Comparison of ENCODE assay signal across 1 cellular context in genomic region chr5:130981663-130982062, GRCh38.
TF ChIP-seq lines count a peak whose summit lies in the region.

No MANE protein-coding gene starts in this region.

TF ChIP-seq in H1, 55 proteins besides CTCF, POLR2A, EP300 and RAD21 (continued from another document):
- TF ChIP-seq ZNF274 (IDR thresholded peaks at IDR 0.05; ENCODE audit: borderline replicate concordance, extremely low read depth, low read length) (no peak), FOSL1 (IDR thresholded peaks at IDR 0.05; ENCODE audit: insufficient read depth, low read depth, low read length) (no peak), CEBPB (IDR thresholded peaks at IDR 0.05; ENCODE audit: low read depth, low read length) (no peak), ATF3 (IDR thresholded peaks at IDR 0.05; ENCODE audit: insufficient read depth, low read depth, low read length) (no peak), EZH2 (IDR thresholded peaks at IDR 0.05; ENCODE audit: low read depth, low read length, severe bottlenecking) (no peak), POU5F1 (IDR thresholded peaks at IDR 0.05; ENCODE audit: low read depth, low read length) (no peak), GABPA (IDR thresholded peaks at IDR 0.05; ENCODE audit: borderline replicate concordance, insufficient read depth, low read length) (no peak), MAFK (IDR thresholded peaks at IDR 0.05; ENCODE audit: low read depth, low read length) (no peak), JUND (IDR thresholded peaks at IDR 0.05; ENCODE audit: low read length) (no peak), YY1 (IDR thresholded peaks at IDR 0.05; ENCODE audit: low read depth, low read length) (no peak)
- TF ChIP-seq, protein P1, sequence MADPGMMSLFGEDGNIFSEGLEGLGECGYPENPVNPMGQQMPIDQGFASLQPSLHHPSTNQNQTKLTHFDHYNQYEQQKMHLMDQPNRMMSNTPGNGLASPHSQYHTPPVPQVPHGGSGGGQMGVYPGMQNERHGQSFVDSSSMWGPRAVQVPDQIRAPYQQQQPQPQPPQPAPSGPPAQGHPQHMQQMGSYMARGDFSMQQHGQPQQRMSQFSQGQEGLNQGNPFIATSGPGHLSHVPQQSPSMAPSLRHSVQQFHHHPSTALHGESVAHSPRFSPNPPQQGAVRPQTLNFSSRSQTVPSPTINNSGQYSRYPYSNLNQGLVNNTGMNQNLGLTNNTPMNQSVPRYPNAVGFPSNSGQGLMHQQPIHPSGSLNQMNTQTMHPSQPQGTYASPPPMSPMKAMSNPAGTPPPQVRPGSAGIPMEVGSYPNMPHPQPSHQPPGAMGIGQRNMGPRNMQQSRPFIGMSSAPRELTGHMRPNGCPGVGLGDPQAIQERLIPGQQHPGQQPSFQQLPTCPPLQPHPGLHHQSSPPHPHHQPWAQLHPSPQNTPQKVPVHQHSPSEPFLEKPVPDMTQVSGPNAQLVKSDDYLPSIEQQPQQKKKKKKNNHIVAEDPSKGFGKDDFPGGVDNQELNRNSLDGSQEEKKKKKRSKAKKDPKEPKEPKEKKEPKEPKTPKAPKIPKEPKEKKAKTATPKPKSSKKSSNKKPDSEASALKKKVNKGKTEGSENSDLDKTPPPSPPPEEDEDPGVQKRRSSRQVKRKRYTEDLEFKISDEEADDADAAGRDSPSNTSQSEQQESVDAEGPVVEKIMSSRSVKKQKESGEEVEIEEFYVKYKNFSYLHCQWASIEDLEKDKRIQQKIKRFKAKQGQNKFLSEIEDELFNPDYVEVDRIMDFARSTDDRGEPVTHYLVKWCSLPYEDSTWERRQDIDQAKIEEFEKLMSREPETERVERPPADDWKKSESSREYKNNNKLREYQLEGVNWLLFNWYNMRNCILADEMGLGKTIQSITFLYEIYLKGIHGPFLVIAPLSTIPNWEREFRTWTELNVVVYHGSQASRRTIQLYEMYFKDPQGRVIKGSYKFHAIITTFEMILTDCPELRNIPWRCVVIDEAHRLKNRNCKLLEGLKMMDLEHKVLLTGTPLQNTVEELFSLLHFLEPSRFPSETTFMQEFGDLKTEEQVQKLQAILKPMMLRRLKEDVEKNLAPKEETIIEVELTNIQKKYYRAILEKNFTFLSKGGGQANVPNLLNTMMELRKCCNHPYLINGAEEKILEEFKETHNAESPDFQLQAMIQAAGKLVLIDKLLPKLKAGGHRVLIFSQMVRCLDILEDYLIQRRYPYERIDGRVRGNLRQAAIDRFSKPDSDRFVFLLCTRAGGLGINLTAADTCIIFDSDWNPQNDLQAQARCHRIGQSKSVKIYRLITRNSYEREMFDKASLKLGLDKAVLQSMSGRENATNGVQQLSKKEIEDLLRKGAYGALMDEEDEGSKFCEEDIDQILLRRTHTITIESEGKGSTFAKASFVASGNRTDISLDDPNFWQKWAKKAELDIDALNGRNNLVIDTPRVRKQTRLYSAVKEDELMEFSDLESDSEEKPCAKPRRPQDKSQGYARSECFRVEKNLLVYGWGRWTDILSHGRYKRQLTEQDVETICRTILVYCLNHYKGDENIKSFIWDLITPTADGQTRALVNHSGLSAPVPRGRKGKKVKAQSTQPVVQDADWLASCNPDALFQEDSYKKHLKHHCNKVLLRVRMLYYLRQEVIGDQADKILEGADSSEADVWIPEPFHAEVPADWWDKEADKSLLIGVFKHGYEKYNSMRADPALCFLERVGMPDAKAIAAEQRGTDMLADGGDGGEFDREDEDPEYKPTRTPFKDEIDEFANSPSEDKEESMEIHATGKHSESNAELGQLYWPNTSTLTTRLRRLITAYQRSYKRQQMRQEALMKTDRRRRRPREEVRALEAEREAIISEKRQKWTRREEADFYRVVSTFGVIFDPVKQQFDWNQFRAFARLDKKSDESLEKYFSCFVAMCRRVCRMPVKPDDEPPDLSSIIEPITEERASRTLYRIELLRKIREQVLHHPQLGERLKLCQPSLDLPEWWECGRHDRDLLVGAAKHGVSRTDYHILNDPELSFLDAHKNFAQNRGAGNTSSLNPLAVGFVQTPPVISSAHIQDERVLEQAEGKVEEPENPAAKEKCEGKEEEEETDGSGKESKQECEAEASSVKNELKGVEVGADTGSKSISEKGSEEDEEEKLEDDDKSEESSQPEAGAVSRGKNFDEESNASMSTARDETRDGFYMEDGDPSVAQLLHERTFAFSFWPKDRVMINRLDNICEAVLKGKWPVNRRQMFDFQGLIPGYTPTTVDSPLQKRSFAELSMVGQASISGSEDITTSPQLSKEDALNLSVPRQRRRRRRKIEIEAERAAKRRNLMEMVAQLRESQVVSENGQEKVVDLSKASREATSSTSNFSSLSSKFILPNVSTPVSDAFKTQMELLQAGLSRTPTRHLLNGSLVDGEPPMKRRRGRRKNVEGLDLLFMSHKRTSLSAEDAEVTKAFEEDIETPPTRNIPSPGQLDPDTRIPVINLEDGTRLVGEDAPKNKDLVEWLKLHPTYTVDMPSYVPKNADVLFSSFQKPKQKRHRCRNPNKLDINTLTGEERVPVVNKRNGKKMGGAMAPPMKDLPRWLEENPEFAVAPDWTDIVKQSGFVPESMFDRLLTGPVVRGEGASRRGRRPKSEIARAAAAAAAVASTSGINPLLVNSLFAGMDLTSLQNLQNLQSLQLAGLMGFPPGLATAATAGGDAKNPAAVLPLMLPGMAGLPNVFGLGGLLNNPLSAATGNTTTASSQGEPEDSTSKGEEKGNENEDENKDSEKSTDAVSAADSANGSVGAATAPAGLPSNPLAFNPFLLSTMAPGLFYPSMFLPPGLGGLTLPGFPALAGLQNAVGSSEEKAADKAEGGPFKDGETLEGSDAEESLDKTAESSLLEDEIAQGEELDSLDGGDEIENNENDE (IDR thresholded peaks at IDR 0.05; ENCODE audit: insufficient replicate concordance, low read length) = no peak
